In genomic region chr2:121696410-121696930, GRCh38 we compare ENCODE assay signal across 1 cellular context.
TF ChIP-seq lines count a peak whose summit lies in the region.

No MANE protein-coding gene starts in this region.

TF ChIP-seq in SK-N-SH treated with all-trans-retinoic acid at 6 μM for 48 hours, 23 proteins besides CTCF, POLR2A, EP300 and RAD21 (continued from another document):
- TF ChIP-seq, protein P1, sequence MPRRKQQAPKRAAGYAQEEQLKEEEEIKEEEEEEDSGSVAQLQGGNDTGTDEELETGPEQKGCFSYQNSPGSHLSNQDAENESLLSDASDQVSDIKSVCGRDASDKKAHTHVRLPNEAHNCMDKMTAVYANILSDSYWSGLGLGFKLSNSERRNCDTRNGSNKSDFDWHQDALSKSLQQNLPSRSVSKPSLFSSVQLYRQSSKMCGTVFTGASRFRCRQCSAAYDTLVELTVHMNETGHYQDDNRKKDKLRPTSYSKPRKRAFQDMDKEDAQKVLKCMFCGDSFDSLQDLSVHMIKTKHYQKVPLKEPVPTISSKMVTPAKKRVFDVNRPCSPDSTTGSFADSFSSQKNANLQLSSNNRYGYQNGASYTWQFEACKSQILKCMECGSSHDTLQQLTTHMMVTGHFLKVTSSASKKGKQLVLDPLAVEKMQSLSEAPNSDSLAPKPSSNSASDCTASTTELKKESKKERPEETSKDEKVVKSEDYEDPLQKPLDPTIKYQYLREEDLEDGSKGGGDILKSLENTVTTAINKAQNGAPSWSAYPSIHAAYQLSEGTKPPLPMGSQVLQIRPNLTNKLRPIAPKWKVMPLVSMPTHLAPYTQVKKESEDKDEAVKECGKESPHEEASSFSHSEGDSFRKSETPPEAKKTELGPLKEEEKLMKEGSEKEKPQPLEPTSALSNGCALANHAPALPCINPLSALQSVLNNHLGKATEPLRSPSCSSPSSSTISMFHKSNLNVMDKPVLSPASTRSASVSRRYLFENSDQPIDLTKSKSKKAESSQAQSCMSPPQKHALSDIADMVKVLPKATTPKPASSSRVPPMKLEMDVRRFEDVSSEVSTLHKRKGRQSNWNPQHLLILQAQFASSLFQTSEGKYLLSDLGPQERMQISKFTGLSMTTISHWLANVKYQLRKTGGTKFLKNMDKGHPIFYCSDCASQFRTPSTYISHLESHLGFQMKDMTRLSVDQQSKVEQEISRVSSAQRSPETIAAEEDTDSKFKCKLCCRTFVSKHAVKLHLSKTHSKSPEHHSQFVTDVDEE (CRISPR knock-in tag; IDR thresholded peaks at IDR 0.05), result no peak
- TF ChIP-seq BACH2 (CRISPR knock-in tag; IDR thresholded peaks at IDR 0.05; ENCODE audit: borderline replicate concordance) (no peak), PPARA (CRISPR knock-in tag; IDR thresholded peaks at IDR 0.05; ENCODE audit: borderline replicate concordance) (no peak), ZFP3 (CRISPR knock-in tag; IDR thresholded peaks at IDR 0.05) (no peak), ZNF70 (CRISPR knock-in tag; IDR thresholded peaks at IDR 0.05) (no peak)
- TF ChIP-seq, protein P2, sequence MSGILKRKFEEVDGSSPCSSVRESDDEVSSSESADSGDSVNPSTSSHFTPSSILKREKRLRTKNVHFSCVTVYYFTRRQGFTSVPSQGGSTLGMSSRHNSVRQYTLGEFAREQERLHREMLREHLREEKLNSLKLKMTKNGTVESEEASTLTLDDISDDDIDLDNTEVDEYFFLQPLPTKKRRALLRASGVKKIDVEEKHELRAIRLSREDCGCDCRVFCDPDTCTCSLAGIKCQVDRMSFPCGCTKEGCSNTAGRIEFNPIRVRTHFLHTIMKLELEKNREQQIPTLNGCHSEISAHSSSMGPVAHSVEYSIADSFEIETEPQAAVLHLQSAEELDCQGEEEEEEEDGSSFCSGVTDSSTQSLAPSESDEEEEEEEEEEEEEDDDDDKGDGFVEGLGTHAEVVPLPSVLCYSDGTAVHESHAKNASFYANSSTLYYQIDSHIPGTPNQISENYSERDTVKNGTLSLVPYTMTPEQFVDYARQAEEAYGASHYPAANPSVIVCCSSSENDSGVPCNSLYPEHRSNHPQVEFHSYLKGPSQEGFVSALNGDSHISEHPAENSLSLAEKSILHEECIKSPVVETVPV (CRISPR knock-in tag; IDR thresholded peaks at IDR 0.05), result no peak
